ENCODE assay signal across 1 cellular context in genomic region chr18:46260879-46261143, GRCh38.
TF ChIP-seq lines count a peak whose summit lies in the region.

No MANE protein-coding gene starts in this region.

TF ChIP-seq in IMR-90, 13 proteins besides CTCF, POLR2A, EP300 and RAD21 (continued from another document):
- TF ChIP-seq CEBPB (IDR thresholded peaks at IDR 0.05; ENCODE audit: low read depth, low read length), result 0 out of 2 replicates have a peak, but pooled peaks have one; percentile 13
- TF ChIP-seq USF2 (IDR thresholded peaks at IDR 0.05; ENCODE audit: low read depth, low read length), result no peak
